In the genomic region with DNA sequence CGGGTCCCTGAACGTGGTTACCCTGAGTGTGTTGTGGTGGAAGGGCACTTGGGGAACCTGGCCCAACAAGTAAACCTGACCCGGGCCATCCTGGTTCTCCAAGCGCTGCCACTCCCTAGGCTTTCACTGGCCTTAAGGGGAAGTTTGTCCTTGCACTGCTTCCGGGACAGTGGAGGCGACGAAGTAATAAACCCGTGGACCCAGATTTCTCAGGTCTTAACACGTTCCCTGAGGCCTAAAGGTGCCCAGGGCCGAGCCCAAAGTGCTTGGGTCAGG, we compare ENCODE assay signal across 8 cellular contexts. TPM values are rescaled to one million over a fixed set of nuclear protein-coding genes. Genes with fewer than 3 reads are reported as not detected.
DNase-seq lines count a peak whose midpoint lies in the region; ATAC-seq, FAIRE-seq and TF ChIP-seq lines count a peak whose summit lies in the region.

No MANE protein-coding gene starts in this region.

- intact Hi-C loops in CD8-positive, alpha-beta T cell (cut with DNase I, micrococcal nuclease), result loop anchor here (1.0 kb wide), 5 partner anchors 16 to 45 kb away; partner anchors contain the start of genes IPO13 (in 2 of the 2) and ATP6V0B (in 1 of the 2)

- H3K4me3 ChIP-seq in CD8-positive, alpha-beta T cell (ENCODE audit: low read depth, low read length), result peak overlapping the region; percentile 81
- H3K4me3 ChIP-seq in LNCaP clone FGC (ENCODE audit: low read depth, low read length) (peak overlapping the region; percentile 62), neural progenitor cell (peak overlapping the region; percentile 58)
- H3K4me3 ChIP-seq in effector memory CD4-positive, alpha-beta T cell (ENCODE audit: insufficient read depth, low read depth, low read length, poor library complexity, severe bottlenecking), result peak overlapping the region; percentile 75

- H3K9ac ChIP-seq in neural progenitor cell, result no peak overlapping the region

- H3K27me3 ChIP-seq in CD8-positive, alpha-beta T cell (ENCODE audit: insufficient read depth, low read length), result no peaks in the 10 kb centered on the region
- H3K27me3 ChIP-seq in effector memory CD4-positive, alpha-beta T cell (replicated peaks; ENCODE audit: control insufficient read depth, insufficient read depth, low read length, poor library complexity, severe bottlenecking), result no peaks in the 10 kb centered on the region
- H3K27me3 ChIP-seq in neural progenitor cell, result no peaks in the 10 kb centered on the region

- ATAC-seq in CD8-positive, alpha-beta T cell, result no peak

- H3K9me3 Mint-ChIP-seq in CD8-positive, alpha-beta T cell, result no peaks in the 10 kb centered on the region
- H3K9me3 Mint-ChIP-seq in neural progenitor cell, result no peaks in the 10 kb centered on the region

- peak overlapping the region; percentile 60 for H2AFZ ChIP-seq in neural progenitor cell (replicated peaks)

- no peaks in the 10 kb centered on the region for H3K9me3 ChIP-seq in CD8-positive, alpha-beta T cell (ENCODE audit: low read length)
- no peaks in the 10 kb centered on the region for H3K9me3 ChIP-seq in effector memory CD4-positive, alpha-beta T cell (ENCODE audit: control insufficient read depth, low read length)
- H3K9me3 ChIP-seq in neural progenitor cell (ENCODE audit: low read depth), result no peaks in the 10 kb centered on the region

- CTCF ChIA-PET in CD8-positive, alpha-beta T cell (lab: Charles Lee), result interaction anchor here (1.6 kb wide), 2 partner anchors 13 to 14 kb away, joined by 4 to 11 read pairs; no protein-coding TSS in a partner anchor

- H4K20me1 ChIP-seq in neural progenitor cell (ENCODE audit: low read depth), result peaks cover 16% of the 10 kb centered on the region

- no peak overlapping the region for H3K27ac Mint-ChIP-seq in CD8-positive, alpha-beta T cell
- H3K27ac Mint-ChIP-seq in neural progenitor cell, result no peak overlapping the region

- peaks cover 8% of the 10 kb centered on the region for H3K4me1 Mint-ChIP-seq in CD8-positive, alpha-beta T cell (ENCODE audit: low read depth)
- H3K4me1 Mint-ChIP-seq in neural progenitor cell, result peaks cover 12% of the 10 kb centered on the region

- no peak for TF ChIP-seq CTCF in CD8-positive, alpha-beta T cell (IDR thresholded peaks at IDR 0.05)
- TF ChIP-seq CTCF in LNCaP clone FGC (IDR thresholded peaks at IDR 0.05; ENCODE audit: control insufficient read depth, extremely low read depth, insufficient read depth), result no peak
- no peak for TF ChIP-seq CTCF in neural progenitor cell (IDR thresholded peaks at IDR 0.05)

- H3F3A ChIP-seq in neural progenitor cell (ENCODE audit: low read depth), result peaks cover 24% of the 10 kb centered on the region

- no peaks in the 10 kb centered on the region for H3K27me3 Mint-ChIP-seq in CD8-positive, alpha-beta T cell (ENCODE audit: low read depth)
- peaks cover 4% of the 10 kb centered on the region for H3K27me3 Mint-ChIP-seq in neural progenitor cell (ENCODE audit: insufficient read depth, low read depth)

- H3K4me1 ChIP-seq in CD8-positive, alpha-beta T cell (ENCODE audit: insufficient read depth, low read length), result peaks cover 12% of the 10 kb centered on the region
- peaks cover 9% of the 10 kb centered on the region for H3K4me1 ChIP-seq in effector memory CD4-positive, alpha-beta T cell (ENCODE audit: control insufficient read depth, insufficient read depth, low read length, poor library complexity, severe bottlenecking)
- H3K4me1 ChIP-seq in neural progenitor cell, result peaks cover 4% of the 10 kb centered on the region

- H3K4me3 Mint-ChIP-seq in CD8-positive, alpha-beta T cell, result peak overlapping the region; percentile 90
- peak overlapping the region; percentile 90 for H3K4me3 Mint-ChIP-seq in neural progenitor cell

- H3K36me3 ChIP-seq in CD8-positive, alpha-beta T cell (ENCODE audit: insufficient read depth, low read length), result no peaks in the 10 kb centered on the region
- H3K36me3 ChIP-seq in effector memory CD4-positive, alpha-beta T cell (ENCODE audit: control insufficient read depth, insufficient read depth, low read length), result no peaks in the 10 kb centered on the region
- no peaks in the 10 kb centered on the region for H3K36me3 ChIP-seq in neural progenitor cell

- peaks cover 2% of the 10 kb centered on the region for H3K36me3 Mint-ChIP-seq in CD8-positive, alpha-beta T cell
- H3K36me3 Mint-ChIP-seq in neural progenitor cell, result peaks cover 3% of the 10 kb centered on the region

- no peak for FAIRE-seq in frontal cortex (lab: Jason Lieb, UNC)

- POLR2A ChIA-PET in CD8-positive, alpha-beta T cell (lab: Charles Lee), result interaction anchor here (1.1 kb wide), 1 partner anchor 15 kb away, joined by 7 read pairs; the partner anchor contains the start of gene ATP6V0B

- H3K27ac ChIP-seq in CD8-positive, alpha-beta T cell (ENCODE audit: low read depth, low read length), result peak overlapping the region; percentile 33
- peak overlapping the region; percentile 67 for H3K27ac ChIP-seq in effector memory CD4-positive, alpha-beta T cell (ENCODE audit: insufficient read depth, low read length, poor library complexity, severe bottlenecking)
- H3K27ac ChIP-seq in neural progenitor cell, result no peak overlapping the region

- H3K79me2 ChIP-seq in neural progenitor cell (ENCODE audit: low read depth), result no peaks in the 10 kb centered on the region

- H3K4me2 ChIP-seq in neural progenitor cell, result peak overlapping the region; percentile 80

- DNase-seq in CD8-positive, alpha-beta T cell, result no peak
- no peak for DNase-seq in LNCaP clone FGC (ENCODE audit: low read depth)
- no peak for DNase-seq in effector memory CD4-positive, alpha-beta T cell
- no peak for DNase-seq in neural progenitor cell (ENCODE audit: low spot score)
- DNase-seq in frontal cortex (ENCODE audit: low spot score in 2 of 2), result no peak
- no peak for DNase-seq in NCI-H187 (lab: John Stamatoyannopoulos, UW)
- DNase-seq in DMS79 treated with DMSO at 0.1 percent for 48 hours (lab: John Stamatoyannopoulos, UW), result no peak
- DNase-seq in activated CD4-positive, CD25-positive, alpha-beta regulatory T cell (lab: John Stamatoyannopoulos, UW), result no peak

RNA-seq across cellular contexts. Expression of gene CCDC24, which starts 0.3 kb away (rescaled TPM):
- under 1 TPM; 0.33 to 0.71 TPM for total RNA-seq in CD8-positive, alpha-beta T cell
- total RNA-seq in neural progenitor cell (ENCODE audit: low replicate concordance), result 3.3 and 13.5 TPM in 2 replicates
- total RNA-seq in frontal cortex, result 5.3 TPM

RNA-seq across cellular contexts. Expression of gene B4GALT2, which starts 12.1 kb away (rescaled TPM):
- total RNA-seq in CD8-positive, alpha-beta T cell, result under 1 TPM; 0.42 to 0.71 TPM
- total RNA-seq in neural progenitor cell (ENCODE audit: low replicate concordance) (23.7 and 96.3 TPM in 2 replicates), frontal cortex (119 TPM)

RNA-seq across cellular contexts. Expression of gene ATP6V0B, which starts 16.4 kb away (rescaled TPM):
- total RNA-seq in CD8-positive, alpha-beta T cell, result 10 to 100 TPM; 52.0 to 56.3 TPM
- total RNA-seq in neural progenitor cell (ENCODE audit: low replicate concordance), result 39.2 and 71.2 TPM in 2 replicates
- 265 TPM for total RNA-seq in frontal cortex

RNA-seq across cellular contexts. Expression of gene DPH2, which starts 21.3 kb away (rescaled TPM):
- total RNA-seq in CD8-positive, alpha-beta T cell, result 10 to 100 TPM; 14.8 to 15.7 TPM
- 9.5 and 20.0 TPM in 2 replicates for total RNA-seq in neural progenitor cell (ENCODE audit: low replicate concordance)
- total RNA-seq in frontal cortex, result 12.2 TPM

RNA-seq across cellular contexts. Expression of gene SLC6A9, which starts 40.1 kb away (rescaled TPM):
- not detected for total RNA-seq in CD8-positive, alpha-beta T cell
- total RNA-seq in neural progenitor cell (ENCODE audit: low replicate concordance) (1.4 and 5.6 TPM in 2 replicates), frontal cortex (2.9 TPM)

Comparison
In these comparisons a context has a peak if more than half of its experiments do, and no peak if none do; other contexts are left out.
1. RNA of gene B4GALT2, which starts 12.1 kb away (total RNA-seq): 119 TPM in frontal cortex (single experiment) and 23.7 to 96.3 TPM in neural progenitor cell; 0.42 to 0.71 TPM in CD8-positive, alpha-beta T cell; every median in the first group is over 10 times any median in the second.
2. Peak in every context shown above with its lines, with median percentiles within 50 percentile points of each other: H3K4me3 ChIP-seq.